21 cellular contexts compared by ENCODE assay signal in genomic region chr2:195711478-195711877, GRCh38. TPM values are rescaled to one million over a fixed set of nuclear protein-coding genes. Genes with fewer than 3 reads are reported as not detected.
DNase-seq lines count a peak whose midpoint lies in the region; ATAC-seq and TF ChIP-seq lines count a peak whose summit lies in the region.
"Had no signal": no experiment of that assay in that cellular context is flagged by ENCODE, and none has a peak within 500 bp of the region (broad histone marks: within the 10 kb centered on the region; RNA-seq: fewer than 3 reads in every experiment).

No MANE protein-coding gene starts in this region.

- H3K4me1 ChIP-seq in IMR-90 (ENCODE audit: control insufficient read depth, insufficient read depth, low read length) = peaks cover 15% of the 10 kb centered on the region
- H3K4me1 ChIP-seq: left lung had no signal

- no peaks in the 10 kb centered on the region; the same call in 1 of the 2 replicates for H3K9me1 ChIP-seq in IMR-90 (ENCODE audit: insufficient read depth, low read length)

- no peaks in the 10 kb centered on the region for H3K9me3 ChIP-seq in IMR-90 (ENCODE audit: control insufficient read depth, insufficient read depth, low read length)
- H3K9me3 ChIP-seq: left lung, neutrophil had no signal

- H4K8ac ChIP-seq in IMR-90 (ENCODE audit: low read depth in 2 of 2, low read length in 2 of 2) = no peak overlapping the region

- no peaks in the 10 kb centered on the region for H3K27me3 ChIP-seq in IMR-90 (ENCODE audit: control insufficient read depth, insufficient read depth, low read length)
- H3K27me3 ChIP-seq: left lung, neutrophil had no signal

- no peak for TF ChIP-seq POLR2A in IMR-90 (IDR thresholded peaks at IDR 0.05; ENCODE audit: low read depth, low read length)

- H3K4me2 ChIP-seq in IMR-90 (ENCODE audit: low read depth, low read length) = no peak overlapping the region

- H4K91ac ChIP-seq in IMR-90 (ENCODE audit: insufficient read depth, low read depth, low read length) = no peak overlapping the region

- in situ Hi-C loops in IMR-90 (cut with MboI; ENCODE audit: low sequenced_read_pairs) = no loop called here

- H2BK120ac ChIP-seq in IMR-90 (ENCODE audit: low read depth, low read length) = peak overlapping the region; percentile 59; the same call in 1 of the 2 replicates

- peaks cover 21 to 29% of the 10 kb centered on the region in 2 experiments for H3K79me1 ChIP-seq in IMR-90 (ENCODE audit: low read depth in 1 of 2, low read length in 2 of 2)

- no peak overlapping the region; the same call in 1 of the 2 replicates for H3K23ac ChIP-seq in IMR-90 (ENCODE audit: low read depth, low read length)

- H3K4me3 ChIP-seq in IMR-90 (ENCODE audit: insufficient read depth, low read depth, low read length) = no peak overlapping the region
- H3K4me3 ChIP-seq: coronary artery, left lung had no signal

- intact Hi-C loops in IMR-90 (cut with micrococcal nuclease) = no loop called here

- H4K20me1 ChIP-seq in IMR-90 (ENCODE audit: insufficient read depth, low read length) = no peaks in the 10 kb centered on the region

- peak overlapping the region; percentile 29; the same call in 1 of the 2 replicates for H3K27ac ChIP-seq in IMR-90 (ENCODE audit: insufficient read depth, low read length)
- H3K27ac ChIP-seq: coronary artery, left lung, neutrophil had no signal

- H3K14ac ChIP-seq in IMR-90 (replicated peaks; ENCODE audit: low read depth, low read length) = no peak overlapping the region; the same call in 1 of the 2 replicates

- peaks cover 10% of the 10 kb centered on the region for H3K36me3 ChIP-seq in IMR-90 (ENCODE audit: control insufficient read depth, insufficient read depth, low read length)
- H3K36me3 ChIP-seq: neutrophil had no signal

- dilution Hi-C loops in IMR-90 (cut with HindIII; ENCODE audit: low sequenced_read_pairs, unreplicated experiment) = no loop called here

- H3K9ac ChIP-seq in IMR-90 (ENCODE audit: low read depth, low read length) = no peak overlapping the region

- H3K4ac ChIP-seq in IMR-90 (ENCODE audit: low read depth, low read length) = peak overlapping the region; percentile 1; the same call in 1 of the 2 replicates

- H2AK9ac ChIP-seq in IMR-90 (replicated peaks; ENCODE audit: low read depth, low read length, poor library complexity) = no peak overlapping the region

- H2BK15ac ChIP-seq in IMR-90 (ENCODE audit: low read depth, low read length) = no peak overlapping the region

- CTCF ChIA-PET in IMR-90 (lab: Yijun Ruan, JAX) = no interaction called here

- no peak overlapping the region for H2AK5ac ChIP-seq in IMR-90 (ENCODE audit: low read depth, low read length)

- peak overlapping the region; percentile 77 for H3K18ac ChIP-seq in IMR-90 (ENCODE audit: low read depth, low read length)

- H3K56ac ChIP-seq in IMR-90 (ENCODE audit: extremely low read depth, insufficient read depth, low read length) = no peak overlapping the region

- POLR2A ChIA-PET in IMR-90 (lab: Charles Lee; ENCODE audit: unreplicated experiment) = no interaction called here

- peak overlapping the region; percentile 47; the same call in 1 of the 2 replicates for H2BK20ac ChIP-seq in IMR-90 (ENCODE audit: low read depth, low read length)

- DNase-seq in IMR-90 = no peak
- DNase-seq in superior temporal gyrus (ENCODE audit: extremely low spot score) = no peak
- no peak for DNase-seq in GOT3 (lab: John Stamatoyannopoulos, UW)
- no peak for DNase-seq in SKM-1 treated with dmso at 0.1 percent for 144 hours (lab: John Stamatoyannopoulos, UW; ENCODE audit: unreplicated experiment)
- DNase-seq: activated naive CD4-positive, alpha-beta T cell treated with anti-CD3 and anti-CD28 coated beads, Interleukin-2, amount 50 U/mL, for 16 hours; activated T-cell treated with anti-CD3 and anti-CD28 coated beads for 4 hours; DMS79; foreskin melanocyte; left lung; NCI-H1930; NCI-H446; NK-92 treated with Interleukin-12 subunit alpha and Interleukin-12 subunit beta, amount 100 ng/mL, for 24 hours; right cardiac atrium; stimulated activated naive CD8-positive, alpha-beta T cell treated with anti-CD3 and anti-CD28 coated beads, Interleukin-15, amount 100 ng/mL, for 72 hours had no signal

- BruUV-seq in IMR-90 (replicated peaks; lab: Mats Ljungman, UMichigan) = no TSS peak

- ATAC-seq in GM18520 (IDR thresholded peaks at IDR 0.05; ENCODE audit: unreplicated experiment) (peak; percentile 39), GM21447 (IDR thresholded peaks at IDR 0.05; ENCODE audit: unreplicated experiment) (peak; percentile 80), HG02981 (IDR thresholded peaks at IDR 0.05; ENCODE audit: unreplicated experiment) (peak; percentile 84), IMR-90 (ENCODE audit: low read depth) (no peak), HG02588 (IDR thresholded peaks at IDR 0.05; ENCODE audit: unreplicated experiment) (no peak)
- ATAC-seq: left lung; right cardiac atrium; Right ventricle myocardium inferior; stimulated activated naive CD8-positive, alpha-beta T cell treated with anti-CD3 and anti-CD28 coated beads, Interleukin-15, amount 100 ng/mL, for 72 hours had no signal

- no peak overlapping the region for H2AFZ ChIP-seq in IMR-90 (replicated peaks; ENCODE audit: low read length, poor library complexity)

- no peak for TF ChIP-seq RAD21 in IMR-90 (IDR thresholded peaks at IDR 0.05; ENCODE audit: low read length)

- no peak overlapping the region for H4K5ac ChIP-seq in IMR-90 (ENCODE audit: low read depth, low read length)

- no peak overlapping the region for H2BK5ac ChIP-seq in IMR-90 (ENCODE audit: low read depth, low read length, poor library complexity, severe bottlenecking)

- no peak for TF ChIP-seq CTCF in IMR-90 (conservative IDR thresholded peaks at IDR 0.05; ENCODE audit: low read depth, low read length)

TF ChIP-seq in IMR-90, 13 proteins besides CTCF, POLR2A, EP300 and RAD21:
- TF ChIP-seq CHD1 (IDR thresholded peaks at IDR 0.05; ENCODE audit: low read depth, low read length) (no peak), CEBPB (IDR thresholded peaks at IDR 0.05; ENCODE audit: low read depth, low read length) (no peak), ELK1 (IDR thresholded peaks at IDR 0.05; ENCODE audit: borderline replicate concordance, low read depth, low read length) (no peak), RFX5 (IDR thresholded peaks at IDR 0.05; ENCODE audit: low read depth, low read length) (no peak)
TF ChIP-seq in IMR-90: peak in this region for 0.

RNA-seq across cellular contexts. Expression of gene SLC39A10, which starts 54.5 kb away (rescaled TPM):
- total RNA-seq in IMR-90 (2012; rRNA removed) = 64.7 and 92.8 TPM in 2 replicates
- 12.6 and 17.6 TPM in 2 replicates for polyA plus RNA-seq in IMR-90 (2012; rRNA removed)
- 2.4 and 3.2 TPM in 2 replicates for polyA plus RNA-seq in IMR-90 (2012; cell fraction: cytosol; rRNA removed)
- 10.2 and 75.9 TPM in 2 replicates for polyA plus RNA-seq in IMR-90 (2012; cell fraction: nucleus; rRNA removed; ENCODE audit: low replicate concordance)

Comparison
In these comparisons a context has a peak if more than half of its experiments do, and no peak if none do; other contexts are left out.
1. ATAC-seq: peak in GM18520 (single experiment), GM21447 (single experiment) and HG02981 (single experiment); none in IMR-90 (single experiment) and HG02588 (single experiment).